1 cellular context compared by ENCODE assay signal in the genomic region with DNA sequence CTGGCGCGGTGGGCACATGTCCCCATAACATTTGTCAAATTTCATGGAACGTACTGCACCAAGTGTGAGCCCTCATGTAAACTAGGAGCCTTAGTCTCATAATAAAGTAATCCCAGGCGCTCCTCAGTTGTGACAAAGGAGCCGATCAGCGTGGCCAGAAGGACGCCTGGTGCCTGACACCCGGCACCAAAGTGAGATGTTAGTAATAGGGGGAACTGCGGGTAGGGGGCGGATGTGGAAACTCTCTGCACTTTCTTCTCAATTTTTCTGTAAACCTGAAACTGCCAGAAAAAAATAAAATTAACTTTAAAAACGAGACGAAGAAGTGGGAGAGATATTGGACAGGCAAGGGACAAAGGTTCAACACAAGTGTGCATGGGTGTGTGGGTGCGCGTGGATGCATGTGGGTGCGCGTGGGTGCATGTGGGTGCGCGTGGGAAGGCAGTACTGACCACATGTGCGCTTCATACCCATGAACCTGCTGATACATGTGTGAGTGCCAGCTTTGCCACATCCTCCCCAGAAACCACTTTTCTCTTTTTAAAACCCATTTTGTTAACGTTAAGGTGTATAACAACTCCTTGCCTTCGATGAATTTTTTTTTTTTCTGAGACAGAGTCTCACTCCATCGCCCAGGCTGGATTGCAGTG.
TF ChIP-seq lines count a peak whose summit lies in the region.

No MANE protein-coding gene starts in this region.

TF ChIP-seq in IMR-90, 13 proteins besides CTCF, POLR2A, EP300 and RAD21 (continued from another document):
- no peak for TF ChIP-seq MAZ (IDR thresholded peaks at IDR 0.05; ENCODE audit: borderline replicate concordance, low read depth, low read length)
- no peak for TF ChIP-seq MAFK (IDR thresholded peaks at IDR 0.05; ENCODE audit: low read depth, low read length)
- TF ChIP-seq, protein P1, sequence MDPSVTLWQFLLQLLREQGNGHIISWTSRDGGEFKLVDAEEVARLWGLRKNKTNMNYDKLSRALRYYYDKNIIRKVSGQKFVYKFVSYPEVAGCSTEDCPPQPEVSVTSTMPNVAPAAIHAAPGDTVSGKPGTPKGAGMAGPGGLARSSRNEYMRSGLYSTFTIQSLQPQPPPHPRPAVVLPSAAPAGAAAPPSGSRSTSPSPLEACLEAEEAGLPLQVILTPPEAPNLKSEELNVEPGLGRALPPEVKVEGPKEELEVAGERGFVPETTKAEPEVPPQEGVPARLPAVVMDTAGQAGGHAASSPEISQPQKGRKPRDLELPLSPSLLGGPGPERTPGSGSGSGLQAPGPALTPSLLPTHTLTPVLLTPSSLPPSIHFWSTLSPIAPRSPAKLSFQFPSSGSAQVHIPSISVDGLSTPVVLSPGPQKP (IDR thresholded peaks at IDR 0.05; ENCODE audit: borderline replicate concordance, low read depth, low read length), result no peak
- no peak for TF ChIP-seq MXI1 (IDR thresholded peaks at IDR 0.05; ENCODE audit: borderline replicate concordance, low read depth, low read length)
- no peak for TF ChIP-seq NFE2L2 (IDR thresholded peaks at IDR 0.05; ENCODE audit: low read depth, low read length)
- TF ChIP-seq SMC3 (IDR thresholded peaks at IDR 0.05; ENCODE audit: low read depth, low read length), result no peak
